ENCODE assay signal across 8 cellular contexts in genomic region chr19:18940791-18941627, GRCh38. TPM values are rescaled to one million over a fixed set of nuclear protein-coding genes. Genes with fewer than 3 reads are reported as not detected.
DNase-seq lines count a peak whose midpoint lies in the region; ATAC-seq and TF ChIP-seq lines count a peak whose summit lies in the region.

Gene HOMER3 (minus strand): TSS chr19:18941217. CDS start chr19:18938982, 2,235 bp downstream.

- peaks cover 3% of the 10 kb centered on the region for H3K4me1 Mint-ChIP-seq in activated CD4-positive, alpha-beta memory T cell treated with anti-CD3 and anti-CD28 coated beads for 36 hours (ENCODE audit: low read depth)

- peaks cover 6 to 13% of the 10 kb centered on the region in 2 donors for H3K27me3 ChIP-seq in duodenal mucosa (ENCODE audit: control insufficient read depth in 1 of 2, insufficient read depth in 2 of 2, low read length in 2 of 2)

- DNase-seq in NCI-H2107 (lab: John Stamatoyannopoulos, UW) (peak; percentile 19), NCI-H2107 treated with DMSO at 0.1 percent for 48 hours (lab: John Stamatoyannopoulos, UW; ENCODE audit: unreplicated experiment) (no peak), NCI-H2171 (lab: John Stamatoyannopoulos, UW) (peak; percentile 72), lower leg skin (ENCODE audit: low spot score in 2 of 2) (peak; percentile 60 to 96)
- peak; percentile 83 for DNase-seq in activated CD4-positive, alpha-beta memory T cell treated with anti-CD3 and anti-CD28 coated beads for 36 hours
- DNase-seq in stimulated activated CD4-positive, alpha-beta T cell treated with anti-CD3 and anti-CD28 coated beads, Interleukin-4, amount 100 ng/mL, for 24 hours, result peak; percentile 77

- no peak within 1 kb of the TSS for H3K27ac Mint-ChIP-seq in activated CD4-positive, alpha-beta memory T cell treated with anti-CD3 and anti-CD28 coated beads for 36 hours

- H3K36me3 ChIP-seq in duodenal mucosa (ENCODE audit: control insufficient read depth in 1 of 2, insufficient read depth in 2 of 2, low read length in 2 of 2), result no peaks in the 10 kb centered on the region

- H3K27ac ChIP-seq in duodenal mucosa (ENCODE audit: low read depth, low read length), result peak within 1 kb of the TSS; percentile 20

- TF ChIP-seq POLR2A in lower leg skin (IDR thresholded peaks at IDR 0.05), result no peak

- H3K27me3 Mint-ChIP-seq in activated CD4-positive, alpha-beta memory T cell treated with anti-CD3 and anti-CD28 coated beads for 36 hours, result peaks cover 19% of the 10 kb centered on the region

- CTCF ChIA-PET in activated CD4-positive, alpha-beta memory T cell treated with anti-CD3 and anti-CD28 coated beads for 36 hours (lab: Charles Lee), result no interaction called here

- H3K9me3 ChIP-seq in duodenal mucosa (ENCODE audit: control insufficient read depth in 1 of 2, low read length in 2 of 2), result no peaks in the 10 kb centered on the region

- H3K4me3 ChIP-seq in duodenal mucosa (ENCODE audit: low read depth in 1 of 2, low read length in 2 of 2) (peak within 1 kb of the TSS; percentile 49 to 58), lower leg skin (ENCODE audit: low read depth, poor library complexity, severe bottlenecking) (peak within 1 kb of the TSS; percentile 60)

- H3K9me3 Mint-ChIP-seq in activated CD4-positive, alpha-beta memory T cell treated with anti-CD3 and anti-CD28 coated beads for 36 hours, result no peaks in the 10 kb centered on the region

- no peak for TF ChIP-seq CTCF in lower leg skin (IDR thresholded peaks at IDR 0.05)

- H3K4me1 ChIP-seq in duodenal mucosa (ENCODE audit: control insufficient read depth in 1 of 2, insufficient read depth in 2 of 2, low read length in 2 of 2), result peaks cover 3 to 5% of the 10 kb centered on the region in 2 donors

- H3K36me3 Mint-ChIP-seq in activated CD4-positive, alpha-beta memory T cell treated with anti-CD3 and anti-CD28 coated beads for 36 hours, result no peaks in the 10 kb centered on the region

- POLR2A ChIA-PET in activated CD4-positive, alpha-beta memory T cell treated with anti-CD3 and anti-CD28 coated beads for 36 hours (lab: Charles Lee), result no interaction called here

- H3K4me3 Mint-ChIP-seq in activated CD4-positive, alpha-beta memory T cell treated with anti-CD3 and anti-CD28 coated beads for 36 hours, result peak within 1 kb of the TSS; percentile 4

- intact Hi-C loops in activated CD4-positive, alpha-beta memory T cell treated with anti-CD3 and anti-CD28 coated beads for 36 hours (cut with micrococcal nuclease), result no loop called here
- intact Hi-C loops in lower leg skin (cut with DNase I; ENCODE audit: low total_unique reads), result no loop called here

- 1 to 5% methylated on average over 16 to 24 of the region's 81 CpGs for WGBS in lower leg skin, 2 donors

- H3K9ac ChIP-seq in duodenal mucosa (ENCODE audit: low read depth in 1 of 2, low read length in 2 of 2), result peak within 1 kb of the TSS in 1 of 2 donors; percentile 51

- ATAC-seq in GM19463 (IDR thresholded peaks at IDR 0.05; ENCODE audit: unreplicated experiment), result no peak

RNA-seq across cellular contexts. Expression of gene HOMER3, which starts in this region (rescaled TPM):
- total RNA-seq in activated CD4-positive, alpha-beta memory T cell treated with anti-CD3 and anti-CD28 coated beads for 36 hours, result 1 to 10 TPM in 1 of 2 experiments, under 1 TPM in 1; 0.77 to 1.2 TPM
- 10 to 100 TPM; 32.3 to 49.5 (median 37.2) TPM for total RNA-seq in lower leg skin

Comparison
In these comparisons a context has a peak if more than half of its experiments do, and no peak if none do; other contexts are left out.
1. RNA of gene HOMER3 (total RNA-seq): 32.3 to 49.5 TPM in lower leg skin; 0.77 to 1.2 TPM in activated CD4-positive, alpha-beta memory T cell treated with anti-CD3 and anti-CD28 coated beads for 36 hours; every median in the first group is over 10 times any median in the second.